Comparison of ENCODE assay signal across 10 cellular contexts in the genomic region with DNA sequence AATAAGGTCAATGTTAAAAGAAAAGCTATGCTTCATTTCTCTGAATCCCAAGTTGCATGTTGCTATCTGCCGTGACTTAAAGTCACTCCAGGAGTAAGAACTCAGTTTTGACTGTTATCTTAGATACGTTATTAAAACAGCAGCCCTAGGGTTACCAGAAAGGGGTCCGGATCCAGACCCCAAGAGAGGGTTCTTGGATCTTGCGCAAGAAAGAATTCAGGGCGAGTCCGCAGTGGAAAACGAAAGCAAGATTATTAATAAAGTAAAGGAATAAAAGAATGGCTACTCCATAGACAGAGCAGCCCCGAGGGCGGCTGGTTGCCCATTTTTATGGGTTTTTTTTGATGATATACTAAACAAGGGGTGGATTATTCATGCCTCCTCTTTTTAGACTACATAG. TPM values are rescaled to one million over a fixed set of nuclear protein-coding genes. Genes with fewer than 3 reads are reported as not detected.
DNase-seq lines count a peak whose midpoint lies in the region; ATAC-seq, FAIRE-seq and TF ChIP-seq lines count a peak whose summit lies in the region.
"Not testable (repeated sequence)": the region's sequence is repeated elsewhere in the genome, so short reads cannot be mapped to it uniquely, and the experiment has no call there.
"Had no signal": no experiment of that assay in that cellular context is flagged by ENCODE, and none has a peak within 500 bp of the region (broad histone marks: within the 10 kb centered on the region; RNA-seq: fewer than 3 reads in every experiment).

No MANE protein-coding gene starts in this region.

- not testable (repeated sequence) for H3K9me3 Mint-ChIP-seq in Calu3 (ENCODE audit: low read depth, unreplicated experiment)

- H3K36me3 ChIP-seq in PC-3 (ENCODE audit: low read depth, low read length); K562 (ENCODE audit: control insufficient read depth, insufficient read depth, low read length); duodenal mucosa (ENCODE audit: control insufficient read depth in 1 of 2, insufficient read depth in 2 of 2, low read length in 2 of 2); mucosa of rectum (ENCODE audit: control insufficient read depth in 2 of 2, insufficient read depth in 2 of 2, low read length in 2 of 2); transverse colon: not testable (repeated sequence)

- WGBS in K562 (ENCODE audit: insufficient coverage, low coverage, missing lambda C conversion rate), result 17% methylated on average over 9 of the region's 9 CpGs
- WGBS in transverse colon (ENCODE audit: low coverage in 1 of 2), 2 donors, result 73 to 80% methylated on average over 4 to 9 of the region's 9 CpGs

- not testable (repeated sequence) for TF ChIP-seq CTCF in Calu3 (IDR thresholded peaks at IDR 0.05; ENCODE audit: unreplicated experiment); PC-3 (conservative IDR thresholded peaks at IDR 0.05; ENCODE audit: low read depth, low read length); K562 (IDR thresholded peaks at IDR 0.05 in 2 of 3, conservative IDR thresholded peaks at IDR 0.05 in 1 of 3; ENCODE audit: insufficient read depth in 2 of 3, low read depth in 1 of 3, low read length in 3 of 3); transverse colon (IDR thresholded peaks at IDR 0.05)

- not testable (repeated sequence) for TF ChIP-seq EP300 in K562 (IDR thresholded peaks at IDR 0.05; ENCODE audit: low read length); transverse colon (IDR thresholded peaks at IDR 0.05; ENCODE audit: low read depth)

- CTCF ChIA-PET in Calu3 (lab: Charles Lee); PC-3 (lab: Charles Lee); K562 (lab: Yijun Ruan, JAX; ENCODE audit: low intra/inter-chr PET ratio): not testable (repeated sequence)

- H3K9ac ChIP-seq in PC-3 (ENCODE audit: low read length); K562 (ENCODE audit: insufficient read depth in 1 of 2, low read depth in 2 of 2, low read length in 2 of 2); duodenal mucosa (ENCODE audit: low read depth in 1 of 2, low read length in 2 of 2); mucosa of rectum (ENCODE audit: low read depth in 1 of 2, low read length in 2 of 2): not testable (repeated sequence)

- peak overlapping the region; percentile 65 for H3K4me3 Mint-ChIP-seq in Calu3 (ENCODE audit: low read depth, unreplicated experiment)

- H3K9me3 ChIP-seq in PC-3 (ENCODE audit: low read length); K562 (replicated peaks; ENCODE audit: control insufficient read depth, insufficient read depth, low read depth, low read length); duodenal mucosa (ENCODE audit: control insufficient read depth in 1 of 2, low read length in 2 of 2); mucosa of rectum (ENCODE audit: control insufficient read depth in 2 of 2, low read length in 2 of 2); transverse colon: not testable (repeated sequence)

- not testable (repeated sequence) for FAIRE-seq in K562 (lab: Jason Lieb, UNC)

- peak overlapping the region; percentile 60 for H3K27ac Mint-ChIP-seq in Calu3 (ENCODE audit: unreplicated experiment)

- not testable (repeated sequence) for H3F3A ChIP-seq in PC-3 (ENCODE audit: low read length, unreplicated experiment)

- H3K27ac ChIP-seq in PC-3 (ENCODE audit: low read length), result peak overlapping the region; percentile 24; the same call in 1 of the 2 replicates
- H3K27ac ChIP-seq in K562 (ENCODE audit: extremely low read depth, low read depth, low read length); duodenal mucosa (ENCODE audit: low read depth, low read length): not testable (repeated sequence)
- H3K27ac ChIP-seq in mucosa of rectum (ENCODE audit: low read depth in 2 of 2, low read length in 2 of 2), result peak overlapping the region; percentile 87 to 88
- peak overlapping the region; percentile 57 to 70 (median 64) for H3K27ac ChIP-seq in transverse colon

- not testable (repeated sequence) for H3K9me2 ChIP-seq in PC-3 (replicated peaks; ENCODE audit: low read length)

- not testable (repeated sequence) for BruUV-seq in Calu3 (replicated peaks; lab: Mats Ljungman, UMichigan); PC-3 (replicated peaks; lab: Mats Ljungman, UMichigan); K562 (replicated peaks; lab: Mats Ljungman, UMichigan)

- not testable (repeated sequence) for H3K27me3 ChIP-seq in PC-3 (ENCODE audit: low read length); duodenal mucosa (ENCODE audit: control insufficient read depth in 1 of 2, insufficient read depth in 2 of 2, low read length in 2 of 2); mucosa of rectum (ENCODE audit: control insufficient read depth in 2 of 2, insufficient read depth in 2 of 2, low read length in 2 of 2); transverse colon
- H3K27me3 ChIP-seq in K562 (ENCODE audit: control insufficient read depth in 2 of 2, insufficient read depth in 2 of 2, low read length in 2 of 2), result peaks cover 26 to 37% of the 10 kb centered on the region in 2 experiments

- peak; percentile 46 for ATAC-seq in PC-3
- not testable (repeated sequence) for ATAC-seq in K562

- TF ChIP-seq POLR2A in K562 (conservative IDR thresholded peaks at IDR 0.05); transverse colon (IDR thresholded peaks at IDR 0.05): not testable (repeated sequence)

- intact Hi-C loops in Calu3 (cut with micrococcal nuclease; ENCODE audit: unreplicated experiment); K562 (cut with micrococcal nuclease); transverse colon (cut with DNase I; ENCODE audit: low total_unique reads): not testable (repeated sequence)
- intact Hi-C loops in PC-3 (cut with micrococcal nuclease), result loop anchor here (5.0 kb wide), 1 partner anchor 45 kb away; no protein-coding TSS in a partner anchor

- not testable (repeated sequence) for H3K36me3 Mint-ChIP-seq in Calu3 (ENCODE audit: insufficient read depth, unreplicated experiment)

- peaks cover 16% of the 10 kb centered on the region for H3K4me1 Mint-ChIP-seq in Calu3 (ENCODE audit: low read depth, unreplicated experiment)

- not testable (repeated sequence) for H4K20me1 ChIP-seq in PC-3 (ENCODE audit: low read length); K562 (replicated peaks; ENCODE audit: control insufficient read depth, insufficient read depth, low read length)

- H3K79me2 ChIP-seq in PC-3 (ENCODE audit: low read length); K562 (ENCODE audit: control insufficient read depth, insufficient read depth, low read length): not testable (repeated sequence)

- H3K4me1 ChIP-seq in PC-3 (ENCODE audit: insufficient read depth, low read length) (peaks cover 11% of the 10 kb centered on the region; the same call in 1 of the 2 replicates), duodenal mucosa (ENCODE audit: control insufficient read depth in 1 of 2, insufficient read depth in 2 of 2, low read length in 2 of 2) (peaks cover 3 to 12% of the 10 kb centered on the region in 2 donors), mucosa of rectum (ENCODE audit: control insufficient read depth in 2 of 2, insufficient read depth in 2 of 2, low read length in 2 of 2) (peaks cover 17 to 30% of the 10 kb centered on the region in 2 donors), transverse colon (peaks cover 4 to 35% (median 22%) of the 10 kb centered on the region in 4 donors)
- H3K4me1 ChIP-seq in K562 (replicated peaks in 1 of 2; ENCODE audit: control insufficient read depth in 2 of 2, insufficient read depth in 2 of 2, low read length in 2 of 2), result not testable (repeated sequence)

- POLR2A ChIA-PET in PC-3 (lab: Charles Lee; ENCODE audit: unreplicated experiment), result interaction anchor here (0.7 kb wide), 1 partner anchor 14 kb away, joined by 3 read pairs; no protein-coding TSS in a partner anchor
- POLR2A ChIA-PET in K562 (lab: Yijun Ruan, JAX), result not testable (repeated sequence)

- H3K4me3 ChIP-seq in PC-3 (ENCODE audit: low read length); K562; mucosa of rectum (ENCODE audit: low read length in 2 of 2); transverse colon: not testable (repeated sequence)
- H3K4me3 ChIP-seq in duodenal mucosa (ENCODE audit: low read depth in 1 of 2, low read length in 2 of 2), result peak overlapping the region; percentile 37 to 49

- not testable (repeated sequence) for H3K27me3 Mint-ChIP-seq in Calu3 (ENCODE audit: unreplicated experiment)

- H3K4me2 ChIP-seq in PC-3 (ENCODE audit: low read length); K562 (ENCODE audit: insufficient read depth, low read length): not testable (repeated sequence)

- not testable (repeated sequence) for DNase-seq in Calu3; PC-3; K562 (ENCODE audit: extremely low read depth in 1 of 4, low spot score in 3 of 4); transverse colon

- TF ChIP-seq RAD21 in K562 (CRISPR knock-in tag; conservative IDR thresholded peaks at IDR 0.05 in 1 of 2, IDR thresholded peaks at IDR 0.05 in 1 of 2), result not testable (repeated sequence)

- H3K9me1 ChIP-seq in K562 (ENCODE audit: control insufficient read depth, insufficient read depth, low read length), result not testable (repeated sequence)

- H2AFZ ChIP-seq in PC-3 (ENCODE audit: low read length); K562 (ENCODE audit: low read depth, low read length): not testable (repeated sequence)

- in situ Hi-C loops in K562 (cut with MboI); transverse colon (cut with MboI; ENCODE audit: low pct_ligation_motif_present in 1 of 4, low pct_unique_long_range_greater_than_20kb in 1 of 4, low sequenced_read_pairs in 3 of 4): not testable (repeated sequence)

RNA-seq across cellular contexts. Expression of a gene that starts 32.3 kb away (rescaled TPM):
- total RNA-seq in Calu3 (2022) (not detected in 2 replicates), PC-3 (2014; rRNA removed) (0.69 TPM in 1 of 2 replicates, not detected in the other), K562 (2014; rRNA removed) (not detected in 2 replicates), K562 (2014; rRNA removed; fragmentation: Illumina TruSeq; extraction: Trizol) (not detected in 2 replicates), K562 (2015; rRNA removed; fragmentation: Illumina TruSeq; extraction: Trizol) (not detected in 2 replicates), K562 (2021) (not detected in 2 replicates), transverse colon (100 to 1,000 TPM in 1 of 4 donors, 10 to 100 TPM in 3; 10.5 to 174 (median 63.2) TPM)
- not detected in 2 replicates for total RNA-seq in K562 (2011; cell fraction: chromatin; rRNA removed; ENCODE audit: low replicate concordance)
- total RNA-seq in K562 (2011; cell fraction: nucleolus; rRNA removed), result not detected in 2 replicates
- not detected in 2 replicates for total RNA-seq in K562 (2011; cell fraction: nucleoplasm; rRNA removed)
- polyA plus RNA-seq in K562 (2011; rRNA removed) (not detected in 2 replicates), K562 (2014; fragmentation: Illumina TruSeq; extraction: Trizol) (not detected in 2 replicates), K562 (2014; fragmentation: Nextera tagmentation; extraction: Ambion mirVana) (not detected), K562 (2014; rRNA removed) (not detected in 2 replicates)
- polyA plus RNA-seq in K562 (2011; cell fraction: cytosol; rRNA removed), result not detected in 2 replicates
- polyA plus RNA-seq in K562 (2011; cell fraction: nucleus; rRNA removed), result not detected in 2 replicates
- polyA plus RNA-seq in K562 (2012), result not detected in 2 replicates
- not detected in 2 replicates for polyA minus RNA-seq in K562 (2011; rRNA and poly(A)+ RNA removed)
- not detected in 2 replicates for polyA minus RNA-seq in K562 (2011; cell fraction: cytosol; rRNA and poly(A)+ RNA removed)
- not detected in 2 replicates for polyA minus RNA-seq in K562 (2011; cell fraction: nucleus; rRNA and poly(A)+ RNA removed)
- total RNA-seq: CD4-positive, alpha-beta memory T cell; HFFc6 had no signal
- polyA plus RNA-seq: A549; BJ; CD4-positive, alpha-beta memory T cell had no signal

RNA-seq across cellular contexts. Expression of a gene that starts 34.9 kb away (rescaled TPM):
- 7.4 and 14.7 TPM in 2 replicates for total RNA-seq in Calu3 (2022)
- 9.7 and 9.9 TPM in 2 replicates for total RNA-seq in PC-3 (2014; rRNA removed)
- 45.0 and 82.9 TPM in 2 replicates for total RNA-seq in K562 (2011; cell fraction: chromatin; rRNA removed; ENCODE audit: low replicate concordance)
- total RNA-seq in K562 (2011; cell fraction: nucleolus; rRNA removed), result 21.7 and 25.0 TPM in 2 replicates
- total RNA-seq in K562 (2011; cell fraction: nucleoplasm; rRNA removed), result 43.3 and 74.3 TPM in 2 replicates
- 5.6 and 5.9 TPM in 2 replicates for total RNA-seq in K562 (2014; rRNA removed)
- total RNA-seq in K562 (2014; rRNA removed; fragmentation: Illumina TruSeq; extraction: Trizol), result 13.6 and 16.0 TPM in 2 replicates
- total RNA-seq in K562 (2015; rRNA removed; fragmentation: Illumina TruSeq; extraction: Trizol), result 13.7 and 15.6 TPM in 2 replicates
- total RNA-seq in K562 (2021), result 10.9 and 13.3 TPM in 2 replicates
- polyA plus RNA-seq in K562 (2011; rRNA removed), result 16.6 and 18.8 TPM in 2 replicates
- polyA plus RNA-seq in K562 (2011; cell fraction: cytosol; rRNA removed), result 2.9 and 13.2 TPM in 2 replicates
- polyA plus RNA-seq in K562 (2011; cell fraction: nucleus; rRNA removed), result 22.7 and 36.7 TPM in 2 replicates
- polyA plus RNA-seq in K562 (2012), result 6.3 TPM in 2 replicates
- polyA plus RNA-seq in K562 (2014; fragmentation: Illumina TruSeq; extraction: Trizol), result 8.3 and 8.6 TPM in 2 replicates
- 1 to 10 TPM; 2.0 to 2.8 TPM for polyA plus RNA-seq in K562 (2014; fragmentation: Nextera tagmentation; extraction: Ambion mirVana)
- 11.0 and 11.7 TPM in 2 replicates for polyA plus RNA-seq in K562 (2014; rRNA removed)
- 23.5 and 27.6 TPM in 2 replicates for polyA minus RNA-seq in K562 (2011; rRNA and poly(A)+ RNA removed)
- 3.9 and 5.8 TPM in 2 replicates for polyA minus RNA-seq in K562 (2011; cell fraction: cytosol; rRNA and poly(A)+ RNA removed)
- polyA minus RNA-seq in K562 (2011; cell fraction: nucleus; rRNA and poly(A)+ RNA removed), result 19.0 and 27.2 TPM in 2 replicates
- total RNA-seq in transverse colon, result 10 to 100 TPM in 2 of 4 donors, 1 to 10 TPM in 2; 5.9 to 10.8 (median 9.9) TPM

RNA-seq across cellular contexts. Expression of a gene that starts 47.6 kb away (rescaled TPM):
- total RNA-seq in Calu3 (2022), result 12.0 and 13.5 TPM in 2 replicates
- 16.0 and 19.7 TPM in 2 replicates for total RNA-seq in PC-3 (2014; rRNA removed)
- total RNA-seq in K562 (2011; cell fraction: chromatin; rRNA removed; ENCODE audit: low replicate concordance), result 0.67 and 1.3 TPM in 2 replicates
- 0.66 and 1.2 TPM in 2 replicates for total RNA-seq in K562 (2011; cell fraction: nucleolus; rRNA removed)
- total RNA-seq in K562 (2011; cell fraction: nucleoplasm; rRNA removed), result 0.59 TPM in 1 of 2 replicates, not detected in the other
- 2.1 and 3.3 TPM in 2 replicates for total RNA-seq in K562 (2014; rRNA removed)
- total RNA-seq in K562 (2014; rRNA removed; fragmentation: Illumina TruSeq; extraction: Trizol), result 0.91 and 1.4 TPM in 2 replicates
- total RNA-seq in K562 (2015; rRNA removed; fragmentation: Illumina TruSeq; extraction: Trizol), result 1.6 and 2.0 TPM in 2 replicates
- total RNA-seq in K562 (2021), result 1.2 and 2.1 TPM in 2 replicates
- 0.27 and 0.57 TPM in 2 replicates for polyA plus RNA-seq in K562 (2011; rRNA removed)
- polyA plus RNA-seq in K562 (2011; cell fraction: cytosol; rRNA removed), result 0.13 and 0.94 TPM in 2 replicates
- polyA plus RNA-seq in K562 (2011; cell fraction: nucleus; rRNA removed), result 0.45 and 1.5 TPM in 2 replicates
- polyA plus RNA-seq in K562 (2012), result 1.3 and 3.3 TPM in 2 replicates
- polyA plus RNA-seq in K562 (2014; fragmentation: Illumina TruSeq; extraction: Trizol), result 1.4 and 1.7 TPM in 2 replicates
- under 1 TPM; 0.06 to 0.21 TPM for polyA plus RNA-seq in K562 (2014; fragmentation: Nextera tagmentation; extraction: Ambion mirVana)
- polyA plus RNA-seq in K562 (2014; rRNA removed), result 1.9 and 3.2 TPM in 2 replicates
- 0.07 and 0.15 TPM in 2 replicates for polyA minus RNA-seq in K562 (2011; rRNA and poly(A)+ RNA removed)
- not detected in 2 replicates for polyA minus RNA-seq in K562 (2011; cell fraction: cytosol; rRNA and poly(A)+ RNA removed)
- 0.54 and 0.56 TPM in 2 replicates for polyA minus RNA-seq in K562 (2011; cell fraction: nucleus; rRNA and poly(A)+ RNA removed)
- 10 to 100 TPM; 16.1 to 36.2 (median 26.9) TPM for total RNA-seq in transverse colon
